Comparison of ENCODE assay signal across 8 cellular contexts in the genomic region with DNA sequence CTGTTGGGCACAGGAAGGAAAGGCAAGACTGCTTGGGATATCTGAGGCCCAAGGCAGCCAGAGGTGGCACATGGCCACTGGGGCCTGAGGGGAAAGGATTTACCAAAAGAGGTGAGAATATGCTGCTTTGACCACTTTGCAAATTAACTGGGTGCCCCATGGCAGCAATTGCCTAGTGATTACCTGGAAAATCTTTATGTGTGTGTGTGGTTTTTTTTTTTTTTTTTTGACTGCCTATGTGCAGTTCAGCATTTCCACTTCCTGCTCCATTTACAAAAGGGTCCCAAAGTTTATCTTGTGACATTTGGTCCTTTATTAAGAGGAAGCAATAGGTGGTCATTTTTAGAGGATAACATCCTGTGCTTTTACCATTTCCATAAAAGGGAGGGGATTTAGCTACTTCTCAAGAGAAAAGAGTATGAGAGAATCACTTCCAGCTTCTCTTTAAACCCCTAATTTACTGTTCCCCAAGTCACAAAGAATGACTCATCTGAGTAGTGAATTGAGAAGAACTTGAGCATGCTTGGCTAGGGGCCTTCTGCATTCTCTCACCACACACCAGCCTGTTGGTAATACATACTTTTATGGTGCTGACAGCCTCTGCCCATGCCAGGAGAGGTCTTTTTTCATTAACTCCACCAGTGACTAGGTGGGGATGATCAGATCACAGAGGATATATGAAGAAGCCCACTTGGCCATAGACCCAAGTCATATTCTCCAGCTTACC. TPM values are rescaled to one million over a fixed set of nuclear protein-coding genes. Genes with fewer than 3 reads are reported as not detected.
DNase-seq lines count a peak whose midpoint lies in the region; ATAC-seq and TF ChIP-seq lines count a peak whose summit lies in the region.

No MANE protein-coding gene starts in this region.

- TF ChIP-seq CTCF in choroid plexus epithelial cell (conservative IDR thresholded peaks at IDR 0.05; ENCODE audit: low read depth, low read length): no peak
- TF ChIP-seq CTCF in left lung (IDR thresholded peaks at IDR 0.05): no peak

- no peaks in the 10 kb centered on the region for H3K36me3 ChIP-seq in left lung

- peak; percentile 70 for ATAC-seq in GM19467 (IDR thresholded peaks at IDR 0.05; ENCODE audit: unreplicated experiment)
- peak; percentile 93 for ATAC-seq in HG03342 (IDR thresholded peaks at IDR 0.05; ENCODE audit: unreplicated experiment)
- no peak for ATAC-seq in esophagus mucosa
- ATAC-seq in left lung: no peak

- H3K27ac ChIP-seq in left lung: no peak overlapping the region

- DNase-seq in GM04504 (ENCODE audit: low read depth) (peak; percentile 24), choroid plexus epithelial cell (ENCODE audit: low read depth) (peak; percentile 37), DMS 273 (lab: John Stamatoyannopoulos, UW; ENCODE audit: unreplicated experiment) (no peak), SKM-1 treated with dmso at 0.1 percent for 144 hours (lab: John Stamatoyannopoulos, UW; ENCODE audit: unreplicated experiment) (no peak), left lung (no peak)

- H3K27me3 ChIP-seq in left lung: no peaks in the 10 kb centered on the region

- H3K4me3 ChIP-seq in choroid plexus epithelial cell (ENCODE audit: low read depth, low read length): no peak overlapping the region
- H3K4me3 ChIP-seq in left lung: no peak overlapping the region

- intact Hi-C loops in left lung (cut with DNase I): no loop called here

- H3K4me1 ChIP-seq in left lung: peaks cover 0 to under 1% of the 10 kb centered on the region in 2 donors

- no peaks in the 10 kb centered on the region for H3K9me3 ChIP-seq in left lung

RNA-seq across cellular contexts. Expression of a gene that starts 52.1 kb away (rescaled TPM):
- 0.84 TPM for total RNA-seq in esophagus mucosa
- 10 to 100 TPM; 12.8 to 18.2 TPM for total RNA-seq in left lung

Comparison
In these comparisons a context has a peak if more than half of its experiments do, and no peak if none do; other contexts are left out.
1. DNase-seq: peak in GM04504 (single experiment) and choroid plexus epithelial cell (single experiment); none in DMS 273 (single experiment), SKM-1 treated with dmso at 0.1 percent for 144 hours (single experiment) and left lung (0 of 2).
2. ATAC-seq: peak in GM19467 (single experiment) and HG03342 (single experiment); none in esophagus mucosa (single experiment) and left lung (single experiment).